12 cellular contexts compared by ENCODE assay signal in the genomic region with DNA sequence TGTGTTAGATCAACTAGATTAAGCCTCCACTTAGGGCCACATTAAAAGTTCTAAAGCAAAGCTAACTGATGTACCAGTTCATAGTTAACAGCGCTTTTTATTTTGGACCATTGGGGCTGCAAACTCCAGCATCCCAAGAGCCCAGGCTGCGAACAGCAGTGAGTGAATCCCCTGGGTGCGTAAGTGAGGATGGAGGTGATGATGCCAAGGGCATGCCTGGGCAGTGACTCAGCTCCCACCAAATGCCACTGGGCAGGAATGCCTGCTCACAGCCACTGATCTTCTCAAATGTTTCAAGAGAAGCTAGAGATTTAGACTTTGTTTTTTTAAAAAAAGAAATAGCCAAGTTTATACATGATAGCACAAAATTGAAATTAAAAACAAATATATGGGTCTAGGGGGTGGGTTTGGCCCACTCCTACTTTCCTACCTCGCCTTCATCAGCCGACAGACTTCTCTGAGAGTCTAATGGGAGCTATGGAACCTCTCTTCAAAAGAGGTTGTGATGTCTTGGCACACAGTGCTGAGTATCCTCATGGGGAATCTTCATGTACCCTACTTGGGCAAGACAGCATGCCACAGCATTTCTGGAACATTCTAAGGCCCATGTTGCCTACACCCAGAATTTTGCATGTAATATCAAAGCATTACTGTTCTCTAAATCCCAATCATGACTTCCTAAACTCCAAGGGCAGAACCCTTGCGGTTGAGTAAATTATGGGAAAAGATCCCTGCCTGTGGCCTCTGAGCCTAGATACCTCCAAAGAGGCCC.
DNase-seq lines count a peak whose midpoint lies in the region; ATAC-seq, FAIRE-seq and TF ChIP-seq lines count a peak whose summit lies in the region.
"Had no signal": no experiment of that assay in that cellular context is flagged by ENCODE, and none has a peak within 500 bp of the region (broad histone marks: within the 10 kb centered on the region; RNA-seq: fewer than 3 reads in every experiment).

No MANE protein-coding gene starts in this region.

- peaks cover 0 to 47% (median 15%) of the 10 kb centered on the region in 9 donors for H3K4me1 ChIP-seq in heart right ventricle
- no peaks in the 10 kb centered on the region for H3K4me1 ChIP-seq in small intestine (ENCODE audit: control insufficient read depth in 2 of 2, insufficient read depth in 1 of 2, low read depth in 1 of 2, low read length in 1 of 2)

- H3K27ac Mint-ChIP-seq in activated naive CD8-positive, alpha-beta T cell treated with anti-CD3 and anti-CD28 coated beads, Interleukin-2, amount 50 U/mL, for 24 hours: no peak overlapping the region

- H3K9me3 Mint-ChIP-seq in activated naive CD8-positive, alpha-beta T cell treated with anti-CD3 and anti-CD28 coated beads, Interleukin-2, amount 50 U/mL, for 24 hours: no peaks in the 10 kb centered on the region

- H3K4me3 ChIP-seq in heart right ventricle (no peak overlapping the region), fibroblast of villous mesenchyme (ENCODE audit: low read depth, low read length) (no peak overlapping the region), small intestine (ENCODE audit: low read depth in 1 of 2, low read length in 2 of 2) (no peak overlapping the region)
- H3K4me3 ChIP-seq: ovary had no signal

- no peaks in the 10 kb centered on the region for H3K9me3 ChIP-seq in heart right ventricle
- no peaks in the 10 kb centered on the region for H3K9me3 ChIP-seq in small intestine (ENCODE audit: control insufficient read depth, low read depth)
- H3K9me3 ChIP-seq: ovary had no signal

- peak; percentile 90 for FAIRE-seq in urothelium cell line (lab: Jason Lieb, UNC)
- FAIRE-seq in small intestine (lab: Jason Lieb, UNC): no peak
- FAIRE-seq: A204.1, kidney had no signal

- no peaks in the 10 kb centered on the region for H3K27me3 Mint-ChIP-seq in activated naive CD8-positive, alpha-beta T cell treated with anti-CD3 and anti-CD28 coated beads, Interleukin-2, amount 50 U/mL, for 24 hours

- H3K27me3 ChIP-seq in heart right ventricle: peaks cover 0 to 3% (median 0%) of the 10 kb centered on the region in 7 donors
- H3K27me3 ChIP-seq in small intestine (ENCODE audit: control insufficient read depth in 2 of 2, insufficient read depth in 2 of 2, low read length in 2 of 2): no peaks in the 10 kb centered on the region
- H3K27me3 ChIP-seq: ovary had no signal

- H3K4me3 Mint-ChIP-seq in activated naive CD8-positive, alpha-beta T cell treated with anti-CD3 and anti-CD28 coated beads, Interleukin-2, amount 50 U/mL, for 24 hours: no peak overlapping the region

- H3K36me3 ChIP-seq in heart right ventricle: peaks cover 0 to 33% (median 8%) of the 10 kb centered on the region in 9 donors
- H3K36me3 ChIP-seq in small intestine (ENCODE audit: control insufficient read depth in 2 of 2, insufficient read depth in 2 of 2, low read length in 2 of 2): no peaks in the 10 kb centered on the region
- H3K36me3 ChIP-seq: ovary had no signal

- 85 to 89% methylated on average over 6 of the region's 6 CpGs for WGBS in heart right ventricle, 2 donors
- WGBS in small intestine, 3 donors: 76 to 93% (median 89%) methylated on average over 6 of the region's 6 CpGs

- peaks cover 2% of the 10 kb centered on the region for H3K36me3 Mint-ChIP-seq in activated naive CD8-positive, alpha-beta T cell treated with anti-CD3 and anti-CD28 coated beads, Interleukin-2, amount 50 U/mL, for 24 hours (ENCODE audit: low read depth)

- H3K4me1 Mint-ChIP-seq in activated naive CD8-positive, alpha-beta T cell treated with anti-CD3 and anti-CD28 coated beads, Interleukin-2, amount 50 U/mL, for 24 hours: peaks cover 4% of the 10 kb centered on the region

- peak in 1 of 8 donors; percentile 11 for ATAC-seq in heart right ventricle
- ATAC-seq in Right ventricle myocardium superior (ENCODE audit: poor library complexity): no peak
- ATAC-seq in activated naive CD8-positive, alpha-beta T cell treated with anti-CD3 and anti-CD28 coated beads, Interleukin-2, amount 50 U/mL, for 24 hours: no peak

- H3K27ac ChIP-seq in heart right ventricle (peak overlapping the region in 8 of 10 donors; percentile 4 to 60 (median 47)), small intestine (ENCODE audit: low read depth in 1 of 2, low read length in 1 of 2) (no peak overlapping the region)
- H3K27ac ChIP-seq: ovary had no signal

- intact Hi-C loops in heart right ventricle (cut with DNase I) (no loop called here), Right ventricle myocardium superior (cut with DNase I) (no loop called here)

- no peak for TF ChIP-seq CTCF in heart right ventricle (IDR thresholded peaks at IDR 0.05)
- TF ChIP-seq CTCF in fibroblast of villous mesenchyme (IDR thresholded peaks at IDR 0.05; ENCODE audit: insufficient read depth, low read depth, low read length): no peak

- no peak for DNase-seq in heart right ventricle
- DNase-seq in Right ventricle myocardium superior: no peak
- peak; percentile 66 for DNase-seq in T1000 (lab: John Stamatoyannopoulos, UW)
- DNase-seq in fibroblast of villous mesenchyme (ENCODE audit: low read depth): peak; percentile 5
- DNase-seq in urothelium cell line (ENCODE audit: low spot score): peak; percentile 87
- no peak for DNase-seq in small intestine
- no peak for DNase-seq in activated naive CD8-positive, alpha-beta T cell treated with anti-CD3 and anti-CD28 coated beads, Interleukin-2, amount 50 U/mL, for 24 hours
- no peak for DNase-seq in NCI-H2081 treated with DMSO at 0.1 percent for 48 hours (lab: John Stamatoyannopoulos, UW)
- DNase-seq: kidney, NCI-H1417 had no signal

Comparison
In these comparisons a context has a peak if more than half of its experiments do, and no peak if none do; other contexts are left out.
1. DNase-seq: peak in T1000 (single experiment), fibroblast of villous mesenchyme (single experiment) and urothelium cell line (single experiment); none in heart right ventricle (0 of 2), Right ventricle myocardium superior (single experiment), small intestine (single experiment), activated naive CD8-positive, alpha-beta T cell treated with anti-CD3 and anti-CD28 coated beads, Interleukin-2, amount 50 U/mL, for 24 hours (single experiment) and NCI-H2081 treated with DMSO at 0.1 percent for 48 hours (single experiment).
2. H3K27ac ChIP-seq: peak in heart right ventricle (8 of 10); none in small intestine (0 of 2).